Comparison of ENCODE assay signal across 16 cellular contexts in genomic region chr4:101921370-101921769, GRCh38.
DNase-seq lines count a peak whose midpoint lies in the region; ATAC-seq, FAIRE-seq and TF ChIP-seq lines count a peak whose summit lies in the region.
"Had no signal": no experiment of that assay in that cellular context is flagged by ENCODE, and none has a peak within 500 bp of the region (broad histone marks: within the 10 kb centered on the region; RNA-seq: fewer than 3 reads in every experiment).

No MANE protein-coding gene starts in this region.

- H3K4me3 Mint-ChIP-seq in memory B cell, result no peak overlapping the region
- H3K4me3 Mint-ChIP-seq: CD8-positive, alpha-beta memory T cell; GM23338 had no signal

- no peak for TF ChIP-seq EP300 in esophagus muscularis mucosa (IDR thresholded peaks at IDR 0.05)

- H3K27me3 ChIP-seq in esophagus muscularis mucosa, result no peaks in the 10 kb centered on the region

- no peak for ATAC-seq in memory B cell (ENCODE audit: low read depth)
- no peak for ATAC-seq in omental fat pad (ENCODE audit: low FRiP score)
- ATAC-seq in GM19455 (IDR thresholded peaks at IDR 0.05; ENCODE audit: unreplicated experiment), result no peak
- ATAC-seq: A549, GM23338, HepG2 had no signal

- TF ChIP-seq CTCF in C4-2B (conservative IDR thresholded peaks at IDR 0.05), result no peak
- no peak for TF ChIP-seq CTCF in omental fat pad (IDR thresholded peaks at IDR 0.05)
- no peak for TF ChIP-seq CTCF in esophagus muscularis mucosa (IDR thresholded peaks at IDR 0.05)

- H3K4me1 Mint-ChIP-seq in memory B cell, result peaks cover 20% of the 10 kb centered on the region
- H3K4me1 Mint-ChIP-seq: CD8-positive, alpha-beta memory T cell had no signal

- H3K4me1 ChIP-seq in esophagus muscularis mucosa, result no peaks in the 10 kb centered on the region
- H3K4me1 ChIP-seq: A549 had no signal

- H3K27ac Mint-ChIP-seq in memory B cell, result peak overlapping the region; percentile 71
- H3K27ac Mint-ChIP-seq: GM23338 had no signal

- no peak overlapping the region for H3K4me3 ChIP-seq in esophagus muscularis mucosa
- H3K4me3 ChIP-seq: A549, GM23338 had no signal

- peak; percentile 18 for FAIRE-seq in GM19239 (lab: Jason Lieb, UNC)
- FAIRE-seq: A549, HepG2, HTR-8/SVneo had no signal

- H3K9me3 Mint-ChIP-seq in memory B cell, result peaks cover under 1% of the 10 kb centered on the region
- H3K9me3 Mint-ChIP-seq: CD8-positive, alpha-beta memory T cell; GM23338 had no signal

- DNase-seq in GM19239 (ENCODE audit: insufficient read length, low spot score), result no peak
- DNase-seq in NCI-H510A treated with DMSO at 0.1 percent for 48 hours (lab: John Stamatoyannopoulos, UW), result peak; percentile 53
- DNase-seq in memory B cell (ENCODE audit: low spot score in 2 of 2), result no peak
- DNase-seq in AG20443 (ENCODE audit: low spot score), result no peak
- no peak for DNase-seq in omental fat pad (ENCODE audit: low spot score)
- no peak for DNase-seq in esophagus muscularis mucosa (ENCODE audit: extremely low spot score)
- DNase-seq: CD8-positive, alpha-beta memory T cell; GF-D8; H7 had no signal

- H3K27ac ChIP-seq in C4-2B, result peak overlapping the region; percentile 84; the same call in 1 of the 2 replicates
- H3K27ac ChIP-seq in esophagus muscularis mucosa (replicated peaks in 1 of 4), result no peak overlapping the region
- H3K27ac ChIP-seq: A549 had no signal

- no peaks in the 10 kb centered on the region for H3K27me3 Mint-ChIP-seq in memory B cell
- H3K27me3 Mint-ChIP-seq: CD8-positive, alpha-beta memory T cell had no signal

- H3K9me3 ChIP-seq in esophagus muscularis mucosa, result no peaks in the 10 kb centered on the region
- H3K9me3 ChIP-seq: A549, Caco-2 had no signal

- no peak for TF ChIP-seq POLR2A in esophagus muscularis mucosa (IDR thresholded peaks at IDR 0.05; ENCODE audit: low read depth)

- H3K36me3 Mint-ChIP-seq in memory B cell, result peaks cover 33% of the 10 kb centered on the region
- H3K36me3 Mint-ChIP-seq: CD8-positive, alpha-beta memory T cell had no signal

- 36% methylated on average over 3 of the region's 3 CpGs for WGBS in esophagus muscularis mucosa

- intact Hi-C loops in esophagus muscularis mucosa (cut with DNase I), result no loop called here

- H3K36me3 ChIP-seq in esophagus muscularis mucosa, result no peaks in the 10 kb centered on the region
